1 cellular context compared by ENCODE assay signal in the genomic region with DNA sequence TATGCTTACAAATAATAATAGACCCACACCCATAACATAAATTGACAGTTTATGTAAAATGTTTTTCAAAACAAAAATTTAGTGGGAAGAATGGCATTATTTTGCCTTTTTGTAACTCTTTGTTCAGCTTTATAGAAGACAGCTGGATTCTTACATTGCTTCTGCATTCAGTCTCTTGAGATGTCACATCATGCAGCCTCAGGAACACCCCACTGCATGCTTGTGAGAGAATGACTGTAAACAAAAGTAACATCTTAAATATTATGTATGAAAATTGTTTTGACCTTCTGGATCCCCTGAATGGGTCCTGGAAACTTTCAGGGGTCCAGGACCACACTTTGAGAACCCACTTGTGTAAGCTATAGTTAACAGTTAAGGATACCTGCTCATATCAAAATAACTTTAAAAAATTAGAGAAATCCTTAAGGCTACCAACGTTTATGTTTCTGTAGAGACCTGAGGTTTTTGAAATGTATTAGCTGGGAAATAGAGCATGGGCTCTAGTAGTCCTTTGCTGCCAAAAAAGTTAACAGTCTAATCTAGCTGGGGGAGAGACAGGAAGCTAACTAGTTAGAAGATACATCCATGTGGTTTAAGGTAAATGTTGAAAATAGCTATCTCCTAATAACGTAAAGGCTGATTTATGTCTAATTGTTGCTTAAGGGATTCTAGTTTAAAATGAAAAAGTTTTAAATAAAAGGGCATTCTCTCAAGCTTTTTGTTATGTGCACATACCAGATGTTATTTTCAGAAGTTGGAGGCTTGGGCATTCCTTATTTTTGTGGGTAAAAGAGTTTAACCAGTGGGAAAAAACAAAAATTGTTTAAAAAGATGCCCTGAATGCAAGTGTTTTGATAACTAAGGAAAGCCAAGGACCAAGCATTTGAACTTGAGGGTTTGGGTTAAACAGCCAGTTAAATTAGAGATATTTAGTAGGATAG.
TF ChIP-seq lines count a peak whose summit lies in the region.

No MANE protein-coding gene starts in this region.

TF ChIP-seq in SK-N-SH treated with all-trans-retinoic acid at 6 μM for 48 hours, 23 proteins besides CTCF, POLR2A, EP300 and RAD21 (continued from another document):
- TF ChIP-seq, protein P1, sequence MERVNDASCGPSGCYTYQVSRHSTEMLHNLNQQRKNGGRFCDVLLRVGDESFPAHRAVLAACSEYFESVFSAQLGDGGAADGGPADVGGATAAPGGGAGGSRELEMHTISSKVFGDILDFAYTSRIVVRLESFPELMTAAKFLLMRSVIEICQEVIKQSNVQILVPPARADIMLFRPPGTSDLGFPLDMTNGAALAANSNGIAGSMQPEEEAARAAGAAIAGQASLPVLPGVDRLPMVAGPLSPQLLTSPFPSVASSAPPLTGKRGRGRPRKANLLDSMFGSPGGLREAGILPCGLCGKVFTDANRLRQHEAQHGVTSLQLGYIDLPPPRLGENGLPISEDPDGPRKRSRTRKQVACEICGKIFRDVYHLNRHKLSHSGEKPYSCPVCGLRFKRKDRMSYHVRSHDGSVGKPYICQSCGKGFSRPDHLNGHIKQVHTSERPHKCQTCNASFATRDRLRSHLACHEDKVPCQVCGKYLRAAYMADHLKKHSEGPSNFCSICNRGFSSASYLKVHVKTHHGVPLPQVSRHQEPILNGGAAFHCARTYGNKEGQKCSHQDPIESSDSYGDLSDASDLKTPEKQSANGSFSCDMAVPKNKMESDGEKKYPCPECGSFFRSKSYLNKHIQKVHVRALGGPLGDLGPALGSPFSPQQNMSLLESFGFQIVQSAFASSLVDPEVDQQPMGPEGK (CRISPR knock-in tag; IDR thresholded peaks at IDR 0.05; ENCODE audit: borderline replicate concordance) = no peak
- no peak for TF ChIP-seq BACH2 (CRISPR knock-in tag; IDR thresholded peaks at IDR 0.05; ENCODE audit: borderline replicate concordance)
- no peak for TF ChIP-seq SNAI2 (CRISPR knock-in tag; IDR thresholded peaks at IDR 0.05)
- no peak for TF ChIP-seq ISL1 (CRISPR knock-in tag; IDR thresholded peaks at IDR 0.05)
- no peak for TF ChIP-seq ARNTL (CRISPR knock-in tag; IDR thresholded peaks at IDR 0.05; ENCODE audit: borderline replicate concordance, low read depth)
- TF ChIP-seq ZFP30 (CRISPR knock-in tag; IDR thresholded peaks at IDR 0.05) = no peak
- no peak for TF ChIP-seq TOX (CRISPR knock-in tag; IDR thresholded peaks at IDR 0.05; ENCODE audit: borderline replicate concordance)
